ENCODE assay signal across 8 cellular contexts in genomic region chr6:132764370-132764769, GRCh38. TPM values are rescaled to one million over a fixed set of nuclear protein-coding genes. Genes with fewer than 3 reads are reported as not detected.
DNase-seq lines count a peak whose midpoint lies in the region; ATAC-seq and TF ChIP-seq lines count a peak whose summit lies in the region.

No MANE protein-coding gene starts in this region.

- H3K27ac ChIP-seq in PC-9 (peak overlapping the region; percentile 45), foreskin keratinocyte (no peak overlapping the region), osteoblast (ENCODE audit: low read depth, low read length) (no peak overlapping the region)

- no peaks in the 10 kb centered on the region for H4K20me1 ChIP-seq in PC-9 (ENCODE audit: insufficient read depth)
- no peaks in the 10 kb centered on the region for H4K20me1 ChIP-seq in osteoblast (ENCODE audit: insufficient read depth, low read length)

- POLR2A ChIA-PET in PC-9 (lab: Charles Lee; ENCODE audit: unreplicated experiment), result interaction anchor here (0.5 to 0.6 kb wide), 4 partner anchors 251 to 1635 kb away, joined by 4 to 14 read pairs (median 4); no protein-coding TSS in a partner anchor

- H3K27me3 ChIP-seq in PC-9 (ENCODE audit: insufficient read depth, low read depth) (no peaks in the 10 kb centered on the region), foreskin keratinocyte (no peaks in the 10 kb centered on the region), osteoblast (ENCODE audit: insufficient read depth, low read length) (no peaks in the 10 kb centered on the region)

- H3K9me2 ChIP-seq in PC-9 (ENCODE audit: insufficient read depth), result no peaks in the 10 kb centered on the region

- 0 out of 2 replicates have a peak, but pooled peaks cover 2% of the 10 kb centered on the region for H3K36me3 ChIP-seq in PC-9 (ENCODE audit: low read depth)
- no peaks in the 10 kb centered on the region for H3K36me3 ChIP-seq in osteoblast (ENCODE audit: insufficient read depth, low read length)

- H3K9me3 ChIP-seq in PC-9 (ENCODE audit: insufficient read depth, low read depth) (no peaks in the 10 kb centered on the region), osteoblast (ENCODE audit: low read depth, low read length) (no peaks in the 10 kb centered on the region)

- ATAC-seq in foreskin keratinocyte (peak; percentile 99), SK-N-SH treated with all-trans-retinoic acid at 6 μM for 48 hours (no peak), HG03175 (IDR thresholded peaks at IDR 0.05; ENCODE audit: unreplicated experiment) (no peak), GM21529 (IDR thresholded peaks at IDR 0.05; ENCODE audit: unreplicated experiment) (no peak)

- H3F3A ChIP-seq in PC-9 (ENCODE audit: insufficient read depth, low read depth), result peaks cover 8% of the 10 kb centered on the region; the same call in 1 of the 2 replicates

- BruUV-seq in PC-9 (replicated peaks; lab: Mats Ljungman, UMichigan), result no TSS peak

- no peak overlapping the region for H2AFZ ChIP-seq in PC-9
- no peak overlapping the region for H2AFZ ChIP-seq in osteoblast (ENCODE audit: low read length)

- CTCF ChIA-PET in PC-9 (lab: Charles Lee), result interaction anchor here (0.6 kb wide), 1 partner anchor 94 kb away, joined by 4 read pairs; no protein-coding TSS in a partner anchor

- H3K4me3 ChIP-seq in PC-9, result no peak overlapping the region
- no peak overlapping the region for H3K4me3 ChIP-seq in osteoblast (ENCODE audit: insufficient read depth, low read length)

- H3K4me2 ChIP-seq in PC-9 (peak overlapping the region; percentile 31), osteoblast (ENCODE audit: insufficient read depth, low read length) (peak overlapping the region; percentile 13)

- DNase-seq in GM04503 (ENCODE audit: low read depth), result peak; percentile 61
- DNase-seq in PC-9, result peak; percentile 79 to 91
- peak; percentile 83 to 97 for DNase-seq in foreskin keratinocyte
- DNase-seq in osteoblast (ENCODE audit: insufficient read length, low spot score, missing footprints), result peak; percentile 62
- DNase-seq in NCI-H774 (lab: John Stamatoyannopoulos, UW), result no peak

- TF ChIP-seq CTCF in PC-9 (conservative IDR thresholded peaks at IDR 0.05) (no peak), foreskin keratinocyte (conservative IDR thresholded peaks at IDR 0.05) (peak; percentile 10), osteoblast (IDR thresholded peaks at IDR 0.05; ENCODE audit: extremely low read depth, low read depth, low read length) (no peak)

- intact Hi-C loops in PC-9 (cut with micrococcal nuclease; ENCODE audit: unreplicated experiment), result loop anchor here (2.0 kb wide), 1 partner anchor 94 kb away; no protein-coding TSS in a partner anchor

- H3K79me2 ChIP-seq in PC-9 (ENCODE audit: low read depth) (no peaks in the 10 kb centered on the region), osteoblast (ENCODE audit: insufficient read depth, low read length) (no peaks in the 10 kb centered on the region)

- peaks cover 17% of the 10 kb centered on the region for H3K4me1 ChIP-seq in PC-9 (replicated peaks; ENCODE audit: insufficient read depth)
- peaks cover 7% of the 10 kb centered on the region for H3K4me1 ChIP-seq in foreskin keratinocyte
- peaks cover 10% of the 10 kb centered on the region for H3K4me1 ChIP-seq in osteoblast (ENCODE audit: insufficient read depth, low read length)

TF ChIP-seq in SK-N-SH treated with all-trans-retinoic acid at 6 μM for 48 hours, 23 proteins besides CTCF, POLR2A, EP300 and RAD21:
- no peak for TF ChIP-seq PPARA (CRISPR knock-in tag; IDR thresholded peaks at IDR 0.05; ENCODE audit: borderline replicate concordance)
- TF ChIP-seq POU6F1 (CRISPR knock-in tag; IDR thresholded peaks at IDR 0.05; ENCODE audit: borderline replicate concordance, low read depth), result no peak
- no peak for TF ChIP-seq ISL1 (CRISPR knock-in tag; IDR thresholded peaks at IDR 0.05)
- no peak for TF ChIP-seq BACH2 (CRISPR knock-in tag; IDR thresholded peaks at IDR 0.05; ENCODE audit: borderline replicate concordance)
- no peak for TF ChIP-seq ZFP3 (CRISPR knock-in tag; IDR thresholded peaks at IDR 0.05)
- TF ChIP-seq ESRRG (CRISPR knock-in tag; IDR thresholded peaks at IDR 0.05), result no peak
- no peak for TF ChIP-seq ZNF70 (CRISPR knock-in tag; IDR thresholded peaks at IDR 0.05)
- TF ChIP-seq CSDC2 (CRISPR knock-in tag; IDR thresholded peaks at IDR 0.05), result no peak
- no peak for TF ChIP-seq TOX (CRISPR knock-in tag; IDR thresholded peaks at IDR 0.05; ENCODE audit: borderline replicate concordance)
- no peak for TF ChIP-seq CREB5 (CRISPR knock-in tag; IDR thresholded peaks at IDR 0.05; ENCODE audit: low read depth)
- TF ChIP-seq, protein P1, sequence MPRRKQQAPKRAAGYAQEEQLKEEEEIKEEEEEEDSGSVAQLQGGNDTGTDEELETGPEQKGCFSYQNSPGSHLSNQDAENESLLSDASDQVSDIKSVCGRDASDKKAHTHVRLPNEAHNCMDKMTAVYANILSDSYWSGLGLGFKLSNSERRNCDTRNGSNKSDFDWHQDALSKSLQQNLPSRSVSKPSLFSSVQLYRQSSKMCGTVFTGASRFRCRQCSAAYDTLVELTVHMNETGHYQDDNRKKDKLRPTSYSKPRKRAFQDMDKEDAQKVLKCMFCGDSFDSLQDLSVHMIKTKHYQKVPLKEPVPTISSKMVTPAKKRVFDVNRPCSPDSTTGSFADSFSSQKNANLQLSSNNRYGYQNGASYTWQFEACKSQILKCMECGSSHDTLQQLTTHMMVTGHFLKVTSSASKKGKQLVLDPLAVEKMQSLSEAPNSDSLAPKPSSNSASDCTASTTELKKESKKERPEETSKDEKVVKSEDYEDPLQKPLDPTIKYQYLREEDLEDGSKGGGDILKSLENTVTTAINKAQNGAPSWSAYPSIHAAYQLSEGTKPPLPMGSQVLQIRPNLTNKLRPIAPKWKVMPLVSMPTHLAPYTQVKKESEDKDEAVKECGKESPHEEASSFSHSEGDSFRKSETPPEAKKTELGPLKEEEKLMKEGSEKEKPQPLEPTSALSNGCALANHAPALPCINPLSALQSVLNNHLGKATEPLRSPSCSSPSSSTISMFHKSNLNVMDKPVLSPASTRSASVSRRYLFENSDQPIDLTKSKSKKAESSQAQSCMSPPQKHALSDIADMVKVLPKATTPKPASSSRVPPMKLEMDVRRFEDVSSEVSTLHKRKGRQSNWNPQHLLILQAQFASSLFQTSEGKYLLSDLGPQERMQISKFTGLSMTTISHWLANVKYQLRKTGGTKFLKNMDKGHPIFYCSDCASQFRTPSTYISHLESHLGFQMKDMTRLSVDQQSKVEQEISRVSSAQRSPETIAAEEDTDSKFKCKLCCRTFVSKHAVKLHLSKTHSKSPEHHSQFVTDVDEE (CRISPR knock-in tag; IDR thresholded peaks at IDR 0.05), result no peak
- TF ChIP-seq CSRNP3 (CRISPR knock-in tag; IDR thresholded peaks at IDR 0.05), result no peak
- no peak for TF ChIP-seq TCF4 (CRISPR knock-in tag; IDR thresholded peaks at IDR 0.05; ENCODE audit: borderline replicate concordance)
- no peak for TF ChIP-seq RARB (CRISPR knock-in tag; IDR thresholded peaks at IDR 0.05)
- no peak for TF ChIP-seq GLIS3 (CRISPR knock-in tag; IDR thresholded peaks at IDR 0.05)

RNA-seq across cellular contexts. Expression of gene VNN2, which starts 6.7 kb away (rescaled TPM):
- total RNA-seq in PC-9 (2021) (1.2 TPM in 1 of 2 replicates, not detected in the other), foreskin keratinocyte (not detected in 2 replicates), osteoblast (not detected in 2 replicates)
- polyA plus RNA-seq in foreskin keratinocyte, result not detected in 2 replicates

RNA-seq across cellular contexts. Expression of gene SLC18B1, which starts 34.1 kb away (rescaled TPM):
- total RNA-seq in PC-9 (2021) (18.0 and 20.8 TPM in 2 replicates), foreskin keratinocyte (14.1 and 14.8 TPM in 2 replicates), osteoblast (6.9 and 8.3 TPM in 2 replicates)
- polyA plus RNA-seq in foreskin keratinocyte, result 8.3 and 8.7 TPM in 2 replicates

RNA-seq across cellular contexts. Expression of gene RPS12, which starts 50.0 kb away (rescaled TPM):
- total RNA-seq in PC-9 (2021) (1,228 and 1,296 TPM in 2 replicates), foreskin keratinocyte (1,900 and 1,921 TPM in 2 replicates), osteoblast (961 and 1,137 TPM in 2 replicates)
- polyA plus RNA-seq in foreskin keratinocyte, result 3,040 and 3,224 TPM in 2 replicates

RNA-seq across cellular contexts. Expression of gene VNN1, which starts 50.5 kb away (rescaled TPM):
- total RNA-seq in PC-9 (2021) (0.65 and 1.6 TPM in 2 replicates), foreskin keratinocyte (0.54 and 0.67 TPM in 2 replicates), osteoblast (under 0.01 TPM in 1 of 2 replicates, not detected in the other)
- 0.55 and 0.61 TPM in 2 replicates for polyA plus RNA-seq in foreskin keratinocyte
